In genomic region chr16:1154291-1154886, GRCh38 we compare ENCODE assay signal across 10 cellular contexts. TPM values are rescaled to one million over a fixed set of nuclear protein-coding genes. Genes with fewer than 3 reads are reported as not detected.
DNase-seq lines count a peak whose midpoint lies in the region; ATAC-seq and TF ChIP-seq lines count a peak whose summit lies in the region.
"Had no signal": no experiment of that assay in that cellular context is flagged by ENCODE, and none has a peak within 500 bp of the region (broad histone marks: within the 10 kb centered on the region; RNA-seq: fewer than 3 reads in every experiment).

No MANE protein-coding gene starts in this region.

- H3K27me3 Mint-ChIP-seq in naive thymus-derived CD8-positive, alpha-beta T cell, result peaks cover 1 to 21% (median 4%) of the 10 kb centered on the region in 5 donors

- DNase-seq in heart right ventricle (peak in 1 of 2 donors; percentile 51), left ventricle myocardium superior (no peak), fibroblast of villous mesenchyme (ENCODE audit: low read depth) (peak; percentile 39), aorta (no peak), NCI-H1930 (lab: John Stamatoyannopoulos, UW) (no peak), HEK293T (ENCODE audit: extremely low spot score) (no peak), SW 1271 (lab: John Stamatoyannopoulos, UW) (no peak)
- no peak for DNase-seq in naive thymus-derived CD8-positive, alpha-beta T cell
- DNase-seq: T1000 had no signal

- H3K4me3 Mint-ChIP-seq in naive thymus-derived CD8-positive, alpha-beta T cell, result peak overlapping the region in 8 of 10 donors; percentile 16 to 68 (median 38)

- peak overlapping the region in 7 of 10 donors; percentile 13 to 65 (median 41) for H3K27ac ChIP-seq in heart right ventricle
- H3K27ac ChIP-seq in aorta (ENCODE audit: low read depth in 1 of 2, low read length in 2 of 2), result no peak overlapping the region

- H3K9me3 Mint-ChIP-seq in naive thymus-derived CD8-positive, alpha-beta T cell, result peaks cover 0 to 2% (median 0%) of the 10 kb centered on the region in 9 donors

- H3K9me3 ChIP-seq in heart right ventricle (no peaks in the 10 kb centered on the region), aorta (ENCODE audit: control insufficient read depth, low read length) (no peaks in the 10 kb centered on the region)

- peak overlapping the region in 2 of 10 donors; percentile 50 to 73 for H3K27ac Mint-ChIP-seq in naive thymus-derived CD8-positive, alpha-beta T cell

- ATAC-seq in heart right ventricle (no peak), left ventricle myocardium superior (no peak), aorta (ENCODE audit: low FRiP score) (peak; percentile 7)
- no peak for ATAC-seq in naive thymus-derived CD8-positive, alpha-beta T cell

- POLR2A ChIA-PET in naive thymus-derived CD8-positive, alpha-beta T cell (lab: Charles Lee), result no interaction called here
- POLR2A ChIA-PET in HEK293T (lab: Yijun Ruan, JAX), result no interaction called here

- H3K36me3 ChIP-seq in heart right ventricle (no peaks in the 10 kb centered on the region), aorta (ENCODE audit: control insufficient read depth in 1 of 2, insufficient read depth in 2 of 2, low read length in 1 of 2) (no peaks in the 10 kb centered on the region)

- peak overlapping the region in 9 of 10 donors; percentile 30 to 47 (median 36) for H3K4me3 ChIP-seq in heart right ventricle
- H3K4me3 ChIP-seq in fibroblast of villous mesenchyme (ENCODE audit: low read depth, low read length), result peak overlapping the region; percentile 42
- no peak overlapping the region for H3K4me3 ChIP-seq in aorta (ENCODE audit: low read length in 2 of 2)

- CTCF ChIA-PET in HEK293T (lab: Yijun Ruan, JAX), result no interaction called here

- 28 to 45% methylated on average over 28 to 31 of the region's 31 CpGs for WGBS in heart right ventricle, 2 donors
- WGBS in aorta, 2 donors, result 25 to 31% methylated on average over 28 to 31 of the region's 31 CpGs

- H3K4me1 Mint-ChIP-seq in naive thymus-derived CD8-positive, alpha-beta T cell, result peaks cover 0 to 9% (median 3%) of the 10 kb centered on the region in 4 donors

- H3K4me1 ChIP-seq in heart right ventricle (peaks cover 0 to 23% (median 11%) of the 10 kb centered on the region in 9 donors), aorta (ENCODE audit: control insufficient read depth in 1 of 2, insufficient read depth in 2 of 2, low read length in 2 of 2) (no peaks in the 10 kb centered on the region)

- intact Hi-C loops in heart right ventricle (cut with DNase I), result no loop called here
- intact Hi-C loops in left ventricle myocardium superior (cut with micrococcal nuclease), result no loop called here
- intact Hi-C loops in aorta (cut with DNase I), result no loop called here

- no peak for TF ChIP-seq CTCF in heart right ventricle (IDR thresholded peaks at IDR 0.05)
- TF ChIP-seq CTCF in fibroblast of villous mesenchyme (IDR thresholded peaks at IDR 0.05; ENCODE audit: insufficient read depth, low read depth, low read length), result no peak

- no peaks in the 10 kb centered on the region for H3K36me3 Mint-ChIP-seq in naive thymus-derived CD8-positive, alpha-beta T cell

- H3K27me3 ChIP-seq in heart right ventricle (peaks cover 6 to 82% (median 76%) of the 10 kb centered on the region in 7 donors), aorta (ENCODE audit: control insufficient read depth in 1 of 2, insufficient read depth in 2 of 2, low read length in 1 of 2) (no peaks in the 10 kb centered on the region)

TF ChIP-seq in HEK293T, 16 proteins besides CTCF, POLR2A, EP300 and RAD21:
- TF ChIP-seq SP1 (IDR thresholded peaks at IDR 0.05) (no peak), HDGF (IDR thresholded peaks at IDR 0.05; ENCODE audit: borderline replicate concordance) (no peak), PKNOX1 (IDR thresholded peaks at IDR 0.05) (no peak), FOXA1 (IDR thresholded peaks at IDR 0.05) (no peak), ZNF384 (IDR thresholded peaks at IDR 0.05) (no peak), BHLHE40 (IDR thresholded peaks at IDR 0.05; ENCODE audit: borderline replicate concordance) (no peak), FOXK2 (IDR thresholded peaks at IDR 0.05) (no peak), CTBP1 (IDR thresholded peaks at IDR 0.05; ENCODE audit: borderline replicate concordance) (no peak), ARNT (IDR thresholded peaks at IDR 0.05) (no peak)
TF ChIP-seq in HEK293T: peak in this region for 0.

RNA-seq across cellular contexts. Expression of gene CACNA1H, which starts 1.5 kb away (rescaled TPM):
- total RNA-seq in heart right ventricle (1 to 10 TPM; 1.7 to 6.0 (median 2.2) TPM), left ventricle myocardium superior (3.2 TPM), fibroblast of villous mesenchyme (11.7 and 12.2 TPM in 2 replicates), aorta (10 to 100 TPM in 1 of 2 donors, 1 to 10 TPM in 1; 8.9 to 17.8 TPM)
- polyA plus RNA-seq in heart right ventricle (1 to 10 TPM; 7.1 to 8.7 TPM), aorta (10 to 100 TPM in 1 of 2 donors, 1 to 10 TPM in 1; 1.3 to 10.7 TPM)
- 1 to 10 TPM; 2.3 to 2.7 TPM for total RNA-seq in naive thymus-derived CD8-positive, alpha-beta T cell
- 1 to 10 TPM in 1 of 3 donors, under 1 TPM in 2; 0.03 to 1.8 (median 0.95) TPM for polyA plus RNA-seq in naive thymus-derived CD8-positive, alpha-beta T cell

RNA-seq across cellular contexts. Expression of gene C1QTNF8, which starts 58.3 kb away (rescaled TPM):
- total RNA-seq in heart right ventricle (under 1 TPM in 1 of 10 donors, not detected in 9; 0.15 TPM), left ventricle myocardium superior (not detected), fibroblast of villous mesenchyme (not detected in 2 replicates), aorta (1 to 10 TPM in 1 of 2 donors, not detected in 1; 1.4 TPM)
- polyA plus RNA-seq in heart right ventricle (not detected), aorta (1 to 10 TPM in 1 of 2 donors, not detected in 1; 1.2 TPM)
- total RNA-seq in naive thymus-derived CD8-positive, alpha-beta T cell, result not detected
- not detected for polyA plus RNA-seq in naive thymus-derived CD8-positive, alpha-beta T cell
- total RNA-seq: mononuclear cell had no signal

Comparison
In these comparisons a context has a peak if more than half of its experiments do, and no peak if none do; other contexts are left out.
1. H3K27ac ChIP-seq: peak in heart right ventricle (7 of 10); none in aorta (0 of 2).
2. H3K4me3 ChIP-seq: peak in heart right ventricle (9 of 10) and fibroblast of villous mesenchyme (single experiment); none in aorta (0 of 2).